In genomic region chr2:189360861-189361260, GRCh38 we compare ENCODE assay signal across 1 cellular context.
TF ChIP-seq lines count a peak whose summit lies in the region.

No MANE protein-coding gene starts in this region.

TF ChIP-seq in GM23338, 12 proteins besides CTCF, POLR2A, EP300 and RAD21 (continued from another document):
- TF ChIP-seq, protein P1, sequence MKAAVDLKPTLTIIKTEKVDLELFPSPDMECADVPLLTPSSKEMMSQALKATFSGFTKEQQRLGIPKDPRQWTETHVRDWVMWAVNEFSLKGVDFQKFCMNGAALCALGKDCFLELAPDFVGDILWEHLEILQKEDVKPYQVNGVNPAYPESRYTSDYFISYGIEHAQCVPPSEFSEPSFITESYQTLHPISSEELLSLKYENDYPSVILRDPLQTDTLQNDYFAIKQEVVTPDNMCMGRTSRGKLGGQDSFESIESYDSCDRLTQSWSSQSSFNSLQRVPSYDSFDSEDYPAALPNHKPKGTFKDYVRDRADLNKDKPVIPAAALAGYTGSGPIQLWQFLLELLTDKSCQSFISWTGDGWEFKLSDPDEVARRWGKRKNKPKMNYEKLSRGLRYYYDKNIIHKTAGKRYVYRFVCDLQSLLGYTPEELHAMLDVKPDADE (IDR thresholded peaks at IDR 0.05) = no peak
- no peak for TF ChIP-seq STAT1 (IDR thresholded peaks at IDR 0.05; ENCODE audit: unreplicated experiment)
- TF ChIP-seq POLR2AphosphoS5 (IDR thresholded peaks at IDR 0.05; ENCODE audit: low read depth) = no peak
- no peak for TF ChIP-seq ZNF331 (CRISPR knock-in tag; IDR thresholded peaks at IDR 0.05; ENCODE audit: low read depth)
- TF ChIP-seq ZNF462 (CRISPR knock-in tag; IDR thresholded peaks at IDR 0.05) = no peak
TF ChIP-seq in GM23338: peak in this region for 0.
